ENCODE assay signal across 22 cellular contexts in the genomic region with DNA sequence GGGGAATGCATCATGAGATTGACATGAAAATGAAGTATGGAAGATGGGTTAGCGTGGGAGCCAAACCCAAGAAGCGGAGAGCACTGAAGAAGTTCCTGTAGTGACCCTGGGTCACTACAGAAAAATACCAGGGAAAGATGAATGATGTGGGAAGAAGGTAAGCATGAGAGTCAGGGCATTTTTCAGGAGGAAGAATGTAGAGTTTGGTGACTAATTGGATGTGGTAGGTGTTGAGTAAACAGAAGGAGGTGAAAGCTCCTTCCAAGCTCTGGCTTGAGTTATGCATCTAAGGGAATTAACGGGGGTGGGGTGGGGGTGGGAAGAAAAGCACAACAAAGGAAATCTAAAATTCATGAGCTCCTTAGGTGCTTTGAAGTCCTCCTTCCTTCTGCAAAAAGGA.
DNase-seq lines count a peak whose midpoint lies in the region; ATAC-seq and TF ChIP-seq lines count a peak whose summit lies in the region.
"Had no signal": no experiment of that assay in that cellular context is flagged by ENCODE, and none has a peak within 500 bp of the region (broad histone marks: within the 10 kb centered on the region; RNA-seq: fewer than 3 reads in every experiment).

No MANE protein-coding gene starts in this region.

- no peaks in the 10 kb centered on the region for H3K27me3 Mint-ChIP-seq in memory B cell
- H3K27me3 Mint-ChIP-seq: activated CD4-positive, alpha-beta memory T cell treated with anti-CD3 and anti-CD28 coated beads for 36 hours; activated T-cell treated with anti-CD3 and anti-CD28 coated beads, Interleukin-2, amount 50 U/mL, for 24 hours; CD4-positive, CD25-positive, alpha-beta regulatory T cell had no signal

- no peaks in the 10 kb centered on the region for H4K20me1 ChIP-seq in IMR-90 (ENCODE audit: insufficient read depth, low read length)

- CTCF ChIA-PET in IMR-90 (lab: Yijun Ruan, JAX): no interaction called here

- no peak for TF ChIP-seq POLR2A in IMR-90 (IDR thresholded peaks at IDR 0.05; ENCODE audit: low read depth, low read length)

- peaks cover 20% of the 10 kb centered on the region for H3K4me1 Mint-ChIP-seq in memory B cell

- H3K56ac ChIP-seq in IMR-90 (ENCODE audit: extremely low read depth, insufficient read depth, low read length): no peak overlapping the region

- no peak overlapping the region for H3K4me3 Mint-ChIP-seq in memory B cell
- H3K4me3 Mint-ChIP-seq: activated CD4-positive, alpha-beta memory T cell treated with anti-CD3 and anti-CD28 coated beads for 36 hours; activated T-cell treated with anti-CD3 and anti-CD28 coated beads, Interleukin-2, amount 50 U/mL, for 24 hours; CD4-positive, CD25-positive, alpha-beta regulatory T cell had no signal

- peak; percentile 47 for DNase-seq in Daoy (ENCODE audit: low read depth)
- no peak for DNase-seq in IMR-90
- DNase-seq in amniotic epithelial cell (ENCODE audit: low read depth): peak; percentile 10
- no peak for DNase-seq in memory B cell (ENCODE audit: low spot score in 2 of 2)
- no peak for DNase-seq in activated CD8-positive, alpha-beta memory T cell treated with anti-CD3 and anti-CD28 coated beads, Interleukin-2, amount 50 U/mL, for 4 hours
- no peak for DNase-seq in T-helper 2 cell
- DNase-seq in DMS53 treated with DMSO at 0.1 percent for 48 hours (lab: John Stamatoyannopoulos, UW; ENCODE audit: unreplicated experiment): no peak
- DNase-seq: activated CD4-positive, alpha-beta memory T cell treated with anti-CD3 and anti-CD28 coated beads for 36 hours; activated T-cell treated with anti-CD3 and anti-CD28 coated beads, Interleukin-2, amount 50 U/mL, for 24 hours; CD4-positive, CD25-positive, alpha-beta regulatory T cell; dermis blood vessel endothelial cell; DMS79 treated with DMSO at 0.1 percent for 48 hours; erythroblast; gastrocnemius medialis; KG1; NCI-H1048; NCI-H2029 treated with DMSO at 0.1 percent for 48 hours; NCI-H510A; occipital lobe; right cardiac atrium had no signal

- H3K36me3 ChIP-seq in IMR-90 (ENCODE audit: control insufficient read depth, insufficient read depth, low read length): no peaks in the 10 kb centered on the region
- H3K36me3 ChIP-seq: gastrocnemius medialis, suprapubic skin had no signal

- H3K14ac ChIP-seq in IMR-90 (replicated peaks; ENCODE audit: low read depth, low read length): no peak overlapping the region

- no peaks in the 10 kb centered on the region for H3K4me1 ChIP-seq in IMR-90 (ENCODE audit: control insufficient read depth, insufficient read depth, low read length)
- H3K4me1 ChIP-seq: suprapubic skin had no signal

- no peaks in the 10 kb centered on the region for H3K9me1 ChIP-seq in IMR-90 (ENCODE audit: insufficient read depth, low read length)

- no peaks in the 10 kb centered on the region for H3K79me1 ChIP-seq in IMR-90 (ENCODE audit: low read depth in 1 of 2, low read length in 2 of 2)

- H3K27me3 ChIP-seq in IMR-90 (ENCODE audit: control insufficient read depth, insufficient read depth, low read length): no peaks in the 10 kb centered on the region
- H3K27me3 ChIP-seq: gastrocnemius medialis, suprapubic skin had no signal

- dilution Hi-C loops in IMR-90 (cut with HindIII; ENCODE audit: low sequenced_read_pairs, unreplicated experiment): no loop called here

- no peak overlapping the region for H4K5ac ChIP-seq in IMR-90 (ENCODE audit: low read depth, low read length)

- no peak overlapping the region for H2BK5ac ChIP-seq in IMR-90 (ENCODE audit: low read depth, low read length, poor library complexity, severe bottlenecking)

- no peak overlapping the region for H3K4me3 ChIP-seq in IMR-90 (ENCODE audit: insufficient read depth, low read depth, low read length)
- H3K4me3 ChIP-seq: gastrocnemius medialis, suprapubic skin had no signal

- no peak for TF ChIP-seq CTCF in IMR-90 (conservative IDR thresholded peaks at IDR 0.05; ENCODE audit: low read depth, low read length)

- H3K9me3 ChIP-seq in IMR-90 (ENCODE audit: control insufficient read depth, insufficient read depth, low read length): no peaks in the 10 kb centered on the region
- H3K9me3 ChIP-seq: gastrocnemius medialis, suprapubic skin had no signal

- 57% methylated on average over 2 of the region's 3 CpGs; no CpG with 5 or more reads in 1 of the 2 experiments for WGBS in IMR-90 (ENCODE audit: extremely low coverage in 2 of 2, insufficient read length in 1 of 2), 2 experiments

- no peak overlapping the region for H2AFZ ChIP-seq in IMR-90 (replicated peaks; ENCODE audit: low read length, poor library complexity)

- H3K4ac ChIP-seq in IMR-90 (ENCODE audit: low read depth, low read length): no peak overlapping the region

- ATAC-seq in IMR-90 (ENCODE audit: low read depth) (0 out of 2 replicates have a peak, but pooled peaks have one; percentile 29), memory B cell (ENCODE audit: low read depth) (no peak), esophagus mucosa (no peak)
- ATAC-seq: gastrocnemius medialis, right cardiac atrium had no signal

- BruUV-seq in IMR-90 (replicated peaks; lab: Mats Ljungman, UMichigan): no TSS peak

- peaks cover 12% of the 10 kb centered on the region for H3K36me3 Mint-ChIP-seq in memory B cell

- H3K23ac ChIP-seq in IMR-90 (ENCODE audit: low read depth, low read length): no peak overlapping the region

- no peak overlapping the region for H3K4me2 ChIP-seq in IMR-90 (ENCODE audit: low read depth, low read length)

- no peak overlapping the region for H4K8ac ChIP-seq in IMR-90 (ENCODE audit: low read depth in 2 of 2, low read length in 2 of 2)

- H2BK15ac ChIP-seq in IMR-90 (ENCODE audit: low read depth, low read length): no peak overlapping the region

- peaks cover 1% of the 10 kb centered on the region for H3K9me3 Mint-ChIP-seq in memory B cell

- peak overlapping the region; percentile 1 for H3K27ac Mint-ChIP-seq in memory B cell
- H3K27ac Mint-ChIP-seq: activated CD4-positive, alpha-beta memory T cell treated with anti-CD3 and anti-CD28 coated beads for 36 hours had no signal

- H3K18ac ChIP-seq in IMR-90 (ENCODE audit: low read depth, low read length): no peak overlapping the region

- H2AK5ac ChIP-seq in IMR-90 (ENCODE audit: low read depth, low read length): no peak overlapping the region

- no peak overlapping the region for H3K9ac ChIP-seq in IMR-90 (ENCODE audit: low read depth, low read length)

- no peak overlapping the region for H2AK9ac ChIP-seq in IMR-90 (replicated peaks; ENCODE audit: low read depth, low read length, poor library complexity)

- no peak overlapping the region for H2BK120ac ChIP-seq in IMR-90 (ENCODE audit: low read depth, low read length)

- in situ Hi-C loops in IMR-90 (cut with MboI; ENCODE audit: low sequenced_read_pairs): loop anchor here (25.0 kb wide), 1 partner anchor 475 kb away; no protein-coding TSS in a partner anchor

- POLR2A ChIA-PET in IMR-90 (lab: Charles Lee; ENCODE audit: unreplicated experiment): no interaction called here

- H4K91ac ChIP-seq in IMR-90 (ENCODE audit: insufficient read depth, low read depth, low read length): no peak overlapping the region

- no peak overlapping the region for H3K27ac ChIP-seq in IMR-90 (ENCODE audit: insufficient read depth, low read length)
- H3K27ac ChIP-seq: gastrocnemius medialis, suprapubic skin had no signal

- intact Hi-C loops in IMR-90 (cut with micrococcal nuclease): no loop called here

- no peak overlapping the region for H2BK20ac ChIP-seq in IMR-90 (ENCODE audit: low read depth, low read length)

- no peak for TF ChIP-seq RAD21 in IMR-90 (IDR thresholded peaks at IDR 0.05; ENCODE audit: low read length)

TF ChIP-seq in IMR-90, 13 proteins besides CTCF, POLR2A, EP300 and RAD21:
- TF ChIP-seq RCOR1 (IDR thresholded peaks at IDR 0.05; ENCODE audit: insufficient replicate concordance, low read length): no peak
- no peak for TF ChIP-seq FOS (IDR thresholded peaks at IDR 0.05; ENCODE audit: low read depth, low read length)
- TF ChIP-seq RFX5 (IDR thresholded peaks at IDR 0.05; ENCODE audit: low read depth, low read length): no peak
- no peak for TF ChIP-seq MAFK (IDR thresholded peaks at IDR 0.05; ENCODE audit: low read depth, low read length)
- TF ChIP-seq BHLHE40 (IDR thresholded peaks at IDR 0.05; ENCODE audit: low read depth, low read length): no peak
- TF ChIP-seq MAZ (IDR thresholded peaks at IDR 0.05; ENCODE audit: borderline replicate concordance, low read depth, low read length): no peak
- no peak for TF ChIP-seq MXI1 (IDR thresholded peaks at IDR 0.05; ENCODE audit: borderline replicate concordance, low read depth, low read length)
- no peak for TF ChIP-seq NFE2L2 (IDR thresholded peaks at IDR 0.05; ENCODE audit: low read depth, low read length)
- TF ChIP-seq, protein P1, sequence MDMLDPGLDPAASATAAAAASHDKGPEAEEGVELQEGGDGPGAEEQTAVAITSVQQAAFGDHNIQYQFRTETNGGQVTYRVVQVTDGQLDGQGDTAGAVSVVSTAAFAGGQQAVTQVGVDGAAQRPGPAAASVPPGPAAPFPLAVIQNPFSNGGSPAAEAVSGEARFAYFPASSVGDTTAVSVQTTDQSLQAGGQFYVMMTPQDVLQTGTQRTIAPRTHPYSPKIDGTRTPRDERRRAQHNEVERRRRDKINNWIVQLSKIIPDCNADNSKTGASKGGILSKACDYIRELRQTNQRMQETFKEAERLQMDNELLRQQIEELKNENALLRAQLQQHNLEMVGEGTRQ (IDR thresholded peaks at IDR 0.05; ENCODE audit: low read depth, low read length): no peak
- TF ChIP-seq CHD1 (IDR thresholded peaks at IDR 0.05; ENCODE audit: low read depth, low read length): no peak
- TF ChIP-seq, protein P2, sequence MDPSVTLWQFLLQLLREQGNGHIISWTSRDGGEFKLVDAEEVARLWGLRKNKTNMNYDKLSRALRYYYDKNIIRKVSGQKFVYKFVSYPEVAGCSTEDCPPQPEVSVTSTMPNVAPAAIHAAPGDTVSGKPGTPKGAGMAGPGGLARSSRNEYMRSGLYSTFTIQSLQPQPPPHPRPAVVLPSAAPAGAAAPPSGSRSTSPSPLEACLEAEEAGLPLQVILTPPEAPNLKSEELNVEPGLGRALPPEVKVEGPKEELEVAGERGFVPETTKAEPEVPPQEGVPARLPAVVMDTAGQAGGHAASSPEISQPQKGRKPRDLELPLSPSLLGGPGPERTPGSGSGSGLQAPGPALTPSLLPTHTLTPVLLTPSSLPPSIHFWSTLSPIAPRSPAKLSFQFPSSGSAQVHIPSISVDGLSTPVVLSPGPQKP (IDR thresholded peaks at IDR 0.05; ENCODE audit: borderline replicate concordance, low read depth, low read length): no peak
- no peak for TF ChIP-seq SMC3 (IDR thresholded peaks at IDR 0.05; ENCODE audit: low read depth, low read length)
- no peak for TF ChIP-seq CEBPB (IDR thresholded peaks at IDR 0.05; ENCODE audit: low read depth, low read length)

Comparison
In these comparisons a context has a peak if more than half of its experiments do, and no peak if none do; other contexts are left out.
1. DNase-seq: peak in Daoy (single experiment) and amniotic epithelial cell (single experiment); none in IMR-90 (single experiment), memory B cell (0 of 2), activated CD8-positive, alpha-beta memory T cell treated with anti-CD3 and anti-CD28 coated beads, Interleukin-2, amount 50 U/mL, for 4 hours (single experiment), T-helper 2 cell (0 of 5) and DMS53 treated with DMSO at 0.1 percent for 48 hours (single experiment).